11 cellular contexts compared by ENCODE assay signal in the genomic region with DNA sequence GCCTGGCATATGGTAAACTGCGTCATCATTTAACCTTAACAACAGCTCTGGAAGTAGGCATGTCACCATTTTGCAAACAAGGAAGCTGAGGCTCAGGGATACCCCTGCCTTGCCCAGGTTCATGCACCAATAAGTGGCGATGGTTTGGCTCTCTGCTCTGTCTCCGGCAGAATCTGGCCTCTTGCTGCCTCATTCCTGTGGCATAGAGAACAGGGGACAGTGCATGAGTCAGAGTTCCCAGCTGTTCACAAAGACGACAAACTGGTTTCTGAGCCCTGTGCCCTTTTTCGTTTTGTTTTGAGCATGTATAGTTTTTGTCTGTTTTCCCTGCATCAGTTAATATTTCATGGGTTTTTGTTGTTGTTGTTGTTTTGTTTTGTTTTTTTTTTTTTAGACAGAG.
DNase-seq lines count a peak whose midpoint lies in the region; ATAC-seq and TF ChIP-seq lines count a peak whose summit lies in the region.
"Had no signal": no experiment of that assay in that cellular context is flagged by ENCODE, and none has a peak within 500 bp of the region (broad histone marks: within the 10 kb centered on the region; RNA-seq: fewer than 3 reads in every experiment).

No MANE protein-coding gene starts in this region.

- peak overlapping the region in 1 of 2 experiments; percentile 67 for H2BK12ac ChIP-seq in mesenchymal stem cell (ENCODE audit: low read length in 2 of 2)

- in situ Hi-C loops in mammary epithelial cell (cut with MboI; ENCODE audit: low sequenced_read_pairs in 2 of 2): loop anchor here in 1 of 2 donors (5.0 kb wide), 3 partner anchors 43 to 308 kb away; partner anchors contain the start of gene HES1

- dilution Hi-C loops in mammary epithelial cell (cut with HindIII; ENCODE audit: low sequenced_read_pairs): loop anchor here (5.0 kb wide), 1 partner anchor 33 kb away; no protein-coding TSS in a partner anchor

- WGBS in mammary epithelial cell (ENCODE audit: low coverage, missing lambda C conversion rate): 7% methylated on average over 5 of the region's 5 CpGs
- 32% methylated on average over 5 of the region's 5 CpGs for WGBS in mesenchymal stem cell

- H3K27me3 Mint-ChIP-seq in natural killer cell (ENCODE audit: low read depth in 2 of 2): peaks cover 8 to 11% of the 10 kb centered on the region in 2 donors
- H3K27me3 Mint-ChIP-seq: activated naive CD4-positive, alpha-beta T cell treated with anti-CD3 and anti-CD28 coated beads, Interleukin-2, amount 50 U/mL, for 24 hours had no signal

- H3K23ac ChIP-seq in mesenchymal stem cell (ENCODE audit: low read length in 2 of 2): no peak overlapping the region

- H2AFZ ChIP-seq in mammary epithelial cell (ENCODE audit: low read depth, low read length) (no peak overlapping the region), mesenchymal stem cell (ENCODE audit: low read depth, low read length) (no peak overlapping the region)

- no peaks in the 10 kb centered on the region for H4K20me1 ChIP-seq in mammary epithelial cell (ENCODE audit: insufficient read depth, low read length)

- H3K14ac ChIP-seq in mesenchymal stem cell (ENCODE audit: low read length in 2 of 2): no peak overlapping the region

- H3K4me2 ChIP-seq in mammary epithelial cell (ENCODE audit: insufficient read depth, low read depth, low read length) (peak overlapping the region; percentile 37), mesenchymal stem cell (ENCODE audit: low read length, poor library complexity, severe bottlenecking) (no peak overlapping the region)

- no peaks in the 10 kb centered on the region for H3K27me3 ChIP-seq in mammary epithelial cell (ENCODE audit: insufficient read depth, low read length)
- peaks cover 16 to 19% of the 10 kb centered on the region in 2 experiments for H3K27me3 ChIP-seq in mesenchymal stem cell (ENCODE audit: control insufficient read depth in 1 of 2, insufficient read depth in 1 of 2, low read length in 2 of 2)
- H3K27me3 ChIP-seq in right atrium auricular region: no peaks in the 10 kb centered on the region

- H3K79me1 ChIP-seq in mesenchymal stem cell (replicated peaks; ENCODE audit: low read length, poor library complexity, severe bottlenecking): no peaks in the 10 kb centered on the region

- no peak overlapping the region for H4K8ac ChIP-seq in mesenchymal stem cell (ENCODE audit: low read length)

- H3K4me1 Mint-ChIP-seq in natural killer cell: no peaks in the 10 kb centered on the region
- H3K4me1 Mint-ChIP-seq: activated naive CD4-positive, alpha-beta T cell treated with anti-CD3 and anti-CD28 coated beads, Interleukin-2, amount 50 U/mL, for 24 hours had no signal

- H3K4me1 ChIP-seq in mammary epithelial cell (ENCODE audit: insufficient read depth, low read length) (peaks cover 51% of the 10 kb centered on the region), mesenchymal stem cell (ENCODE audit: control insufficient read depth, insufficient read depth, low read depth, low read length) (peaks cover 15% of the 10 kb centered on the region), right atrium auricular region (peaks cover 0 to 24% of the 10 kb centered on the region in 2 donors)

- H3K9me3 ChIP-seq in mammary epithelial cell (replicated peaks; ENCODE audit: insufficient read depth, low read length) (no peaks in the 10 kb centered on the region), mesenchymal stem cell (ENCODE audit: control insufficient read depth, low read length) (no peaks in the 10 kb centered on the region), right atrium auricular region (no peaks in the 10 kb centered on the region)

- H3K4ac ChIP-seq in mesenchymal stem cell (ENCODE audit: low read depth in 1 of 2, low read length in 2 of 2): no peak overlapping the region

- no peak for ATAC-seq in natural killer cell
- no peak for ATAC-seq in GM19463 (IDR thresholded peaks at IDR 0.05; ENCODE audit: unreplicated experiment)
- ATAC-seq: activated CD4-positive, alpha-beta T cell treated with anti-CD3 and anti-CD28 coated beads for 36 hours had no signal

- H3K36me3 ChIP-seq in mammary epithelial cell (ENCODE audit: insufficient read depth, low read length) (no peaks in the 10 kb centered on the region), mesenchymal stem cell (ENCODE audit: control insufficient read depth in 1 of 2, insufficient read depth in 2 of 2, low read depth in 1 of 2, low read length in 2 of 2) (no peaks in the 10 kb centered on the region), right atrium auricular region (no peaks in the 10 kb centered on the region)

- intact Hi-C loops in mammary epithelial cell (cut with micrococcal nuclease): loop anchor here (1.0 to 2.0 kb wide), 5 partner anchors 25 to 493 kb away; no protein-coding TSS in a partner anchor
- intact Hi-C loops in natural killer cell (cut with micrococcal nuclease): no loop called here

- no peaks in the 10 kb centered on the region for H3K9me3 Mint-ChIP-seq in natural killer cell
- H3K9me3 Mint-ChIP-seq: activated naive CD4-positive, alpha-beta T cell treated with anti-CD3 and anti-CD28 coated beads, Interleukin-2, amount 50 U/mL, for 24 hours had no signal

- no peaks in the 10 kb centered on the region for H3K36me3 Mint-ChIP-seq in natural killer cell
- H3K36me3 Mint-ChIP-seq: activated naive CD4-positive, alpha-beta T cell treated with anti-CD3 and anti-CD28 coated beads, Interleukin-2, amount 50 U/mL, for 24 hours had no signal

- no peaks in the 10 kb centered on the region for H3K79me2 ChIP-seq in mammary epithelial cell (ENCODE audit: insufficient read depth, low read length)

- peak overlapping the region; percentile 47 for H3K9ac ChIP-seq in mammary epithelial cell (ENCODE audit: insufficient read depth, low read length)
- H3K9ac ChIP-seq in mesenchymal stem cell (ENCODE audit: low read length): no peak overlapping the region

- H3K4me3 ChIP-seq in AG10803 (ENCODE audit: low read length): no peak overlapping the region
- no peak overlapping the region for H3K4me3 ChIP-seq in mammary epithelial cell (replicated peaks in 1 of 3; ENCODE audit: insufficient read depth in 1 of 3, low read depth in 2 of 3, low read length in 3 of 3)
- H3K4me3 ChIP-seq in mesenchymal stem cell (ENCODE audit: insufficient read depth in 1 of 2, low read depth in 1 of 2, low read length in 2 of 2): no peak overlapping the region
- no peak overlapping the region for H3K4me3 ChIP-seq in right atrium auricular region

- H3K27ac Mint-ChIP-seq in natural killer cell: no peak overlapping the region
- H3K27ac Mint-ChIP-seq: activated CD4-positive, alpha-beta T cell treated with anti-CD3 and anti-CD28 coated beads for 36 hours; activated naive CD4-positive, alpha-beta T cell treated with anti-CD3 and anti-CD28 coated beads, Interleukin-2, amount 50 U/mL, for 24 hours; B cell had no signal

- TF ChIP-seq CTCF in AG10803 (conservative IDR thresholded peaks at IDR 0.05; ENCODE audit: low read length): no peak
- TF ChIP-seq CTCF in mammary epithelial cell (conservative IDR thresholded peaks at IDR 0.05 in 1 of 2, IDR thresholded peaks at IDR 0.05 in 1 of 2; ENCODE audit: extremely low read depth in 1 of 2, insufficient read depth in 1 of 2, low read depth in 1 of 2, low read length in 2 of 2): no peak
- TF ChIP-seq CTCF in natural killer cell (IDR thresholded peaks at IDR 0.05): no peak
- TF ChIP-seq CTCF in right atrium auricular region (IDR thresholded peaks at IDR 0.05): no peak

- H2BK5ac ChIP-seq in mesenchymal stem cell (ENCODE audit: low read depth, low read length, poor library complexity, severe bottlenecking): no peak overlapping the region

- H3K27ac ChIP-seq in mammary epithelial cell (ENCODE audit: insufficient read depth, low read depth, low read length): peak overlapping the region; percentile 100
- H3K27ac ChIP-seq in mesenchymal stem cell (ENCODE audit: low read length, poor library complexity, severe bottlenecking): no peak overlapping the region
- H3K27ac ChIP-seq in right atrium auricular region: no peak overlapping the region

- no peak overlapping the region for H4K91ac ChIP-seq in mesenchymal stem cell (ENCODE audit: low read length)

- DNase-seq in AG10803 (ENCODE audit: low read depth) (peak; percentile 62), M059J (ENCODE audit: low read depth) (peak; percentile 96), mammary epithelial cell (peak; percentile 97), mesenchymal stem cell (peak; percentile 90), natural killer cell (no peak), right atrium auricular region (ENCODE audit: low spot score) (no peak), cerebellar cortex (ENCODE audit: low spot score) (no peak)
- DNase-seq: activated CD4-positive, alpha-beta T cell treated with anti-CD3 and anti-CD28 coated beads for 36 hours had no signal

- CTCF ChIA-PET in mammary epithelial cell (lab: Charles Lee; ENCODE audit: low non-redundant PET): no interaction called here

- TSS peak; percentile 58 for BruUV-seq in mammary epithelial cell (replicated peaks; lab: Mats Ljungman, UMichigan)

- H2BK120ac ChIP-seq in mesenchymal stem cell (ENCODE audit: low read depth, low read length): no peak overlapping the region

- no peak overlapping the region for H2AK5ac ChIP-seq in mesenchymal stem cell (ENCODE audit: low read length, severe bottlenecking)

- no peak overlapping the region for H3K4me3 Mint-ChIP-seq in natural killer cell
- H3K4me3 Mint-ChIP-seq: activated CD4-positive, alpha-beta T cell treated with anti-CD3 and anti-CD28 coated beads for 36 hours; activated naive CD4-positive, alpha-beta T cell treated with anti-CD3 and anti-CD28 coated beads, Interleukin-2, amount 50 U/mL, for 24 hours; B cell had no signal

- no peak overlapping the region for H2BK15ac ChIP-seq in mesenchymal stem cell (ENCODE audit: low read depth, poor library complexity, severe bottlenecking)

- H3K18ac ChIP-seq in mesenchymal stem cell (ENCODE audit: low read depth in 1 of 2, low read length in 2 of 2): peak overlapping the region in 1 of 2 experiments; percentile 28

Comparison
In these comparisons a context has a peak if more than half of its experiments do, and no peak if none do; other contexts are left out.
1. DNase-seq: peak in AG10803 (single experiment), M059J (single experiment), mammary epithelial cell (single experiment) and mesenchymal stem cell (single experiment); none in natural killer cell (single experiment), right atrium auricular region (single experiment) and cerebellar cortex (single experiment).